In genomic region chr1:229253170-229253974, GRCh38 we compare ENCODE assay signal across 1 cellular context.
TF ChIP-seq lines count a peak whose summit lies in the region.

No MANE protein-coding gene starts in this region.

TF ChIP-seq in HEK293, 187 proteins besides CTCF, POLR2A, EP300 and RAD21 (continued from another document):
- no peak for TF ChIP-seq REST (tag by site-specific recombination; IDR thresholded peaks at IDR 0.05)
- TF ChIP-seq PATZ1 (tag by site-specific recombination; IDR thresholded peaks at IDR 0.05), result peak; percentile 38; the same call in 1 of the 2 replicates
- peak; percentile 44; the same call in 1 of the 2 replicates for TF ChIP-seq ZNF600 (tag by site-specific recombination; IDR thresholded peaks at IDR 0.05)
- 0 out of 2 replicates have a peak, but pooled peaks have one; percentile 35 for TF ChIP-seq ZBTB8A (tag by site-specific recombination; IDR thresholded peaks at IDR 0.05)
- no peak for TF ChIP-seq ZNF660 (tag by site-specific recombination; IDR thresholded peaks at IDR 0.05)
- peak; percentile 60; the same call in 1 of the 2 replicates for TF ChIP-seq MZF1 (tag by site-specific recombination; IDR thresholded peaks at IDR 0.05; ENCODE audit: borderline replicate concordance)
- TF ChIP-seq ZNF18 (tag by site-specific recombination; IDR thresholded peaks at IDR 0.05), result no peak
- peak; percentile 89 for TF ChIP-seq ZBTB44 (tag by site-specific recombination; IDR thresholded peaks at IDR 0.05)
- TF ChIP-seq ZNF24 (tag by site-specific recombination; IDR thresholded peaks at IDR 0.05), result peak; percentile 29; the same call in 1 of the 2 replicates
- no peak for TF ChIP-seq ZNF302 (tag by site-specific recombination; IDR thresholded peaks at IDR 0.05; ENCODE audit: low read depth)
- peak; percentile 92 for TF ChIP-seq TRIM28 (IDR thresholded peaks at IDR 0.05; ENCODE audit: borderline replicate concordance, low read length)
- peak; percentile 50; the same call in 1 of the 2 replicates for TF ChIP-seq PRDM1 (tag by site-specific recombination; IDR thresholded peaks at IDR 0.05)
- TF ChIP-seq EGR2 (tag by site-specific recombination; IDR thresholded peaks at IDR 0.05; ENCODE audit: low read depth), result peak; percentile 45; the same call in 1 of the 2 replicates
- 0 out of 2 replicates have a peak, but pooled peaks have one; percentile 17 for TF ChIP-seq TSHZ1 (tag by site-specific recombination; IDR thresholded peaks at IDR 0.05; ENCODE audit: borderline replicate concordance)
- TF ChIP-seq ZNF629 (tag by site-specific recombination; IDR thresholded peaks at IDR 0.05), result peak; percentile 67
- peak; percentile 84 for TF ChIP-seq SP7 (tag by site-specific recombination; IDR thresholded peaks at IDR 0.05)
- TF ChIP-seq ZIC2 (tag by site-specific recombination; IDR thresholded peaks at IDR 0.05), result no peak
- TF ChIP-seq KLF8 (tag by site-specific recombination; IDR thresholded peaks at IDR 0.05), result 0 out of 2 replicates have a peak, but pooled peaks have one; percentile 9
- peak; percentile 46 for TF ChIP-seq OSR2 (tag by site-specific recombination; IDR thresholded peaks at IDR 0.05)
- peak; percentile 54; the same call in 1 of the 2 replicates for TF ChIP-seq ZBTB17 (tag by site-specific recombination; IDR thresholded peaks at IDR 0.05)
- peak; percentile 85 for TF ChIP-seq SCRT2 (tag by site-specific recombination; IDR thresholded peaks at IDR 0.05)
- TF ChIP-seq INSM2 (tag by site-specific recombination; IDR thresholded peaks at IDR 0.05), result peak; percentile 21; the same call in 1 of the 2 replicates
- peak; percentile 68 for TF ChIP-seq PRDM6 (tag by site-specific recombination; IDR thresholded peaks at IDR 0.05)
- TF ChIP-seq ZFHX2 (tag by site-specific recombination; conservative IDR thresholded peaks at IDR 0.05), result 0 out of 2 replicates have a peak, but pooled peaks have one; percentile 37
- TF ChIP-seq ZNF132 (tag by site-specific recombination; IDR thresholded peaks at IDR 0.05; ENCODE audit: borderline replicate concordance), result no peak
TF ChIP-seq in HEK293: peak in this region for 27.
